In genomic region chr17:17999364-18000007, GRCh38 we compare ENCODE assay signal across 2 cellular contexts.
TF ChIP-seq lines count a peak whose summit lies in the region.

No MANE protein-coding gene starts in this region.

TF ChIP-seq in SK-N-SH treated with all-trans-retinoic acid at 6 μM for 48 hours, 23 proteins besides CTCF, POLR2A, EP300 and RAD21:
- TF ChIP-seq ZFP3 (CRISPR knock-in tag; IDR thresholded peaks at IDR 0.05) (no peak), POU6F1 (CRISPR knock-in tag; IDR thresholded peaks at IDR 0.05; ENCODE audit: borderline replicate concordance, low read depth) (no peak), ESRRG (CRISPR knock-in tag; IDR thresholded peaks at IDR 0.05) (no peak), ZFP30 (CRISPR knock-in tag; IDR thresholded peaks at IDR 0.05) (no peak), ZNF70 (CRISPR knock-in tag; IDR thresholded peaks at IDR 0.05) (no peak), SNAI2 (CRISPR knock-in tag; IDR thresholded peaks at IDR 0.05) (no peak), RARB (CRISPR knock-in tag; IDR thresholded peaks at IDR 0.05) (no peak), GLIS3 (CRISPR knock-in tag; IDR thresholded peaks at IDR 0.05) (no peak), CSRNP3 (CRISPR knock-in tag; IDR thresholded peaks at IDR 0.05) (no peak), CSDC2 (CRISPR knock-in tag; IDR thresholded peaks at IDR 0.05) (no peak), ZNF565 (CRISPR knock-in tag; conservative IDR thresholded peaks at IDR 0.05; ENCODE audit: low read depth) (no peak), TCF4 (CRISPR knock-in tag; IDR thresholded peaks at IDR 0.05; ENCODE audit: borderline replicate concordance) (no peak), BACH2 (CRISPR knock-in tag; IDR thresholded peaks at IDR 0.05; ENCODE audit: borderline replicate concordance) (no peak), PPARA (CRISPR knock-in tag; IDR thresholded peaks at IDR 0.05; ENCODE audit: borderline replicate concordance) (no peak), ZC3H10 (CRISPR knock-in tag; IDR thresholded peaks at IDR 0.05) (no peak), TOX (CRISPR knock-in tag; IDR thresholded peaks at IDR 0.05; ENCODE audit: borderline replicate concordance) (no peak), OSR1 (CRISPR knock-in tag; IDR thresholded peaks at IDR 0.05) (no peak), CREB5 (CRISPR knock-in tag; IDR thresholded peaks at IDR 0.05; ENCODE audit: low read depth) (no peak), PATZ1 (CRISPR knock-in tag; IDR thresholded peaks at IDR 0.05; ENCODE audit: borderline replicate concordance) (no peak), ARNTL (CRISPR knock-in tag; IDR thresholded peaks at IDR 0.05; ENCODE audit: borderline replicate concordance, low read depth) (no peak)

TF ChIP-seq in SK-N-SH, 30 proteins besides CTCF, POLR2A, EP300 and RAD21:
- no peak for TF ChIP-seq ZBTB33 (IDR thresholded peaks at IDR 0.05; ENCODE audit: borderline replicate concordance, low read depth)
